Comparison of ENCODE assay signal across 7 cellular contexts in genomic region chr15:70963199-70963598, GRCh38.
"Had no signal": no experiment of that assay in that cellular context is flagged by ENCODE, and none has a peak within 500 bp of the region (broad histone marks: within the 10 kb centered on the region; RNA-seq: fewer than 3 reads in every experiment).

No MANE protein-coding gene starts in this region.

- H3K4me2 ChIP-seq: GM23338, KMS-11 had no signal

- DNase-seq: H7, HFFc6, KBM-7 had no signal

- H3K27ac ChIP-seq: KMS-11 had no signal

- H3K36me3 ChIP-seq: HAP-1 had no signal

- H3K9ac ChIP-seq: KMS-11 had no signal

- H3K9me3 ChIP-seq: HAP-1 had no signal

- H3K4me3 ChIP-seq: GM23338, HAP-1 had no signal

- H3K4me1 ChIP-seq: HAP-1 had no signal

- H2AFZ ChIP-seq: GM23338 had no signal

- ATAC-seq: GM23338, HCT116 had no signal
